Comparison of ENCODE assay signal across 12 cellular contexts in the genomic region with DNA sequence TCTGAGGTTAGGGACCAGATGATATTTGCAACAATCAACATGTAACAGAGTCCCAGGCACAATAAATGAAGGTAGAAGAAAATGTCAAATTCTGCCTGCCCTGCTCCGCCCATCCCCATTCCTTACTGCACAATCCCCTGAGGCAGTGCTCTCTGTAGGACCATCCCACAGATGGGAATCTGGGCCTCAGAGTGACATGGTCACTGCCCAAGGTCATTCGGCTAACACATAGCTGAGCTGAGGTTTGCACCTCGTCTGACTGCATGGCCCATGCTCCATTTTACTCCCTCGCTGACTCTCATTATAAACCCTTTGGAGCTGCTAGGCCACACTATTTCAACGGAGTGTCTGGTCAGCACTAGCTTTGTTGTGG. TPM values are rescaled to one million over a fixed set of nuclear protein-coding genes. Genes with fewer than 3 reads are reported as not detected.
DNase-seq lines count a peak whose midpoint lies in the region; ATAC-seq and TF ChIP-seq lines count a peak whose summit lies in the region.
"Had no signal": no experiment of that assay in that cellular context is flagged by ENCODE, and none has a peak within 500 bp of the region (broad histone marks: within the 10 kb centered on the region; RNA-seq: fewer than 3 reads in every experiment).

No MANE protein-coding gene starts in this region.

- TF ChIP-seq CTCF in RWPE1 (conservative IDR thresholded peaks at IDR 0.05; ENCODE audit: low read depth) (no peak), neural crest cell (conservative IDR thresholded peaks at IDR 0.05) (no peak)

- no peak overlapping the region for H3K4me3 Mint-ChIP-seq in neural crest cell
- H3K4me3 Mint-ChIP-seq: activated T-helper 17 cell treated with anti-CD3 and anti-CD28 coated beads, Interleukin-2, amount 50 U/mL, for 72 hours; dendritic cell treated with granulocyte-macrophage colony-stimulating factor and Interleukin-4, amounts not matched to agents 40 ng/mL and 50 ng/mL, for 4 days; stimulated activated naive CD8-positive, alpha-beta T cell treated with anti-CD3 and anti-CD28 coated beads, Interleukin-15, Interleukin-2, amounts not matched to agents 100 ng/mL and 50 ng/mL, for 24 hours had no signal

- POLR2A ChIA-PET in RWPE1 (lab: Yijun Ruan, JAX; ENCODE audit: low non-redundant PET): no interaction called here

- no peaks in the 10 kb centered on the region for H3K9me3 Mint-ChIP-seq in neural crest cell
- H3K9me3 Mint-ChIP-seq: activated T-helper 17 cell treated with anti-CD3 and anti-CD28 coated beads, Interleukin-2, amount 50 U/mL, for 72 hours; dendritic cell treated with granulocyte-macrophage colony-stimulating factor and Interleukin-4, amounts not matched to agents 40 ng/mL and 50 ng/mL, for 4 days; stimulated activated naive CD8-positive, alpha-beta T cell treated with anti-CD3 and anti-CD28 coated beads, Interleukin-15, Interleukin-2, amounts not matched to agents 100 ng/mL and 50 ng/mL, for 24 hours had no signal

- H3K27ac Mint-ChIP-seq in neural crest cell (ENCODE audit: unreplicated experiment): peak overlapping the region; percentile 98
- H3K27ac Mint-ChIP-seq: dendritic cell treated with granulocyte-macrophage colony-stimulating factor and Interleukin-4, amounts not matched to agents 40 ng/mL and 50 ng/mL, for 4 days; stimulated activated naive CD8-positive, alpha-beta T cell treated with anti-CD3 and anti-CD28 coated beads, Interleukin-15, Interleukin-2, amounts not matched to agents 100 ng/mL and 50 ng/mL, for 24 hours had no signal

- no peak for ATAC-seq in HG02970 (IDR thresholded peaks at IDR 0.05; ENCODE audit: low FRiP score, unreplicated experiment)

- H3K4me1 Mint-ChIP-seq in neural crest cell: peaks cover 11% of the 10 kb centered on the region
- H3K4me1 Mint-ChIP-seq: activated T-helper 17 cell treated with anti-CD3 and anti-CD28 coated beads, Interleukin-2, amount 50 U/mL, for 72 hours had no signal

- H3K36me3 Mint-ChIP-seq in neural crest cell (ENCODE audit: low read depth): no peaks in the 10 kb centered on the region

- DNase-seq in RWPE1 (ENCODE audit: low spot score) (no peak), neural crest cell (ENCODE audit: low read depth, low spot score) (no peak), HCEC 1CT (no peak)
- DNase-seq: activated CD4-positive, alpha-beta T cell treated with anti-CD3 and anti-CD28 coated beads, Interleukin-2, amount 50 U/mL, for 48 hours; KG1; NCI-H1417 had no signal

- H3K27me3 Mint-ChIP-seq in neural crest cell (ENCODE audit: low read depth): no peaks in the 10 kb centered on the region
- H3K27me3 Mint-ChIP-seq: activated T-helper 17 cell treated with anti-CD3 and anti-CD28 coated beads, Interleukin-2, amount 50 U/mL, for 72 hours; stimulated activated naive CD8-positive, alpha-beta T cell treated with anti-CD3 and anti-CD28 coated beads, Interleukin-15, Interleukin-2, amounts not matched to agents 100 ng/mL and 50 ng/mL, for 24 hours had no signal

- peak overlapping the region; percentile 75 for H3K27ac ChIP-seq in RWPE1

- CTCF ChIA-PET in RWPE1 (lab: Yijun Ruan, JAX): no interaction called here

RNA-seq across cellular contexts. Expression of a gene that starts 1.2 kb away (rescaled TPM):
- 0.23 and 0.36 TPM in 2 replicates for total RNA-seq in neural crest cell
- total RNA-seq: activated T-helper 17 cell treated with anti-CD3 and anti-CD28 coated beads, Interleukin-2, amount 50 U/mL, for 72 hours had no signal

RNA-seq across cellular contexts. Expression of a gene that starts 4.1 kb away (rescaled TPM):
- not detected in 2 replicates for total RNA-seq in neural crest cell
- total RNA-seq: activated T-helper 17 cell treated with anti-CD3 and anti-CD28 coated beads, Interleukin-2, amount 50 U/mL, for 72 hours; lung microvascular endothelial cell; SK-MEL-5 had no signal

RNA-seq across cellular contexts. Expression of a gene that starts 12.8 kb away (rescaled TPM):
- not detected in 2 replicates for total RNA-seq in neural crest cell
- total RNA-seq: activated T-helper 17 cell treated with anti-CD3 and anti-CD28 coated beads, Interleukin-2, amount 50 U/mL, for 72 hours; SK-MEL-5 had no signal

RNA-seq across cellular contexts. Expression of a gene that starts 47.9 kb away (rescaled TPM):
- total RNA-seq in neural crest cell: 25.9 and 27.2 TPM in 2 replicates

RNA-seq across cellular contexts. Expression of a gene that starts 55.0 kb away (rescaled TPM):
- total RNA-seq in neural crest cell: 19.3 and 19.4 TPM in 2 replicates
